8 cellular contexts compared by ENCODE assay signal in the genomic region with DNA sequence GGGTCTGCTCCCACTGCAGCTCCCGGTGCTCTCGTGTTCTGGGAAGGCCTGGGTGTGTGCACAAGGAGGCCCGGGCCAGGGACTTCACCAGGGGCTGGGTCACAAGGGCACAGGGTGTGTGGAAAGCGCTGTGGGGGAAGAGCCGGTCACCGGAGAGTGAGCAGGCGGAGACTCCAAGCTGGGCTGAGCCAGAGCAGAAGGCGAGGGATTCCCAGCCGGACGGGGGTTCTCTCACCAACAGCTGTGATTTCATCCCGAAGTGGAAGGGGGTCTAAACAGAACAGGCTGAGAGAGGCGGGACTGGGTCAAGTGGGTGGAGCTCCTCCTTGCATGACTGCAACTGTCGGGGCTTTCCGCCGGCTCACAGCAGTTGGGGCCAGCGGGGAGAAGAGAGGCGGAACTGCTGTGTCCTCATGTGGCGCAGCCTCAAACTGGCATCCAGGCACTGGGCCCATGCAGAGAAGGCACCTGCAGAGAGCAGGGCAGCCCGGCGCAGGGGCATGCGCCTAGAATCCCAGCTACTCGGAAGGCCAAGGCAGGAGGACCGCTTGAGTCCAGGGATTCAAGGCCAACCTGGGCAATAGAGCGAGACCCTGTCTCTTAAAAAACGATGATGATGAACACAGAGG. TPM values are rescaled to one million over a fixed set of nuclear protein-coding genes. Genes with fewer than 3 reads are reported as not detected.
A peak's percentile ranks its signal among the peaks of the same experiment; 100 is the strongest.
DNase-seq lines count a peak whose midpoint lies in the region; ATAC-seq and TF ChIP-seq lines count a peak whose summit lies in the region.

No MANE protein-coding gene starts in this region.

- CTCF ChIA-PET in Caco-2 (lab: Charles Lee): no interaction called here

- TF ChIP-seq CTCF in Caco-2 (IDR thresholded peaks at IDR 0.05; ENCODE audit: insufficient read depth in 1 of 2, low read depth in 1 of 2, low read length in 1 of 2, severe bottlenecking in 1 of 2, unreplicated experiment in 1 of 2) (no peak), left ventricle myocardium inferior (IDR thresholded peaks at IDR 0.05; ENCODE audit: borderline replicate concordance) (no peak)

- DNase-seq in Caco-2 (no peak), activated T-cell treated with anti-CD3 and anti-CD28 coated beads for 24 hours (ENCODE audit: low read depth) (peak; percentile 81), left ventricle myocardium inferior (peak; percentile 45), inferior parietal cortex (ENCODE audit: extremely low spot score) (no peak), neuronal stem cell (ENCODE audit: low spot score) (no peak)
- DNase-seq in stimulated activated CD4-positive, alpha-beta T cell treated with anti-CD3 and anti-CD28 coated beads, Interleukin-4, amount 100 ng/mL, for 24 hours: peak; percentile 89

- WGBS in neuronal stem cell (ENCODE audit: extremely low coverage in 2 of 2, insufficient read length in 2 of 2, insufficient replicate concordance in 1 of 2), 2 donors: no CpG with 5 or more reads among the region's 25 CpGs

- H3K27me3 ChIP-seq in Caco-2 (replicated peaks; ENCODE audit: control insufficient read depth, insufficient read depth, low read length): no peaks in the 10 kb centered on the region
- no peaks in the 10 kb centered on the region for H3K27me3 ChIP-seq in left ventricle myocardium inferior (ENCODE audit: low read depth)
- H3K27me3 ChIP-seq in neuronal stem cell (ENCODE audit: control insufficient read depth in 3 of 3, insufficient read depth in 3 of 3, low read depth in 1 of 3, low read length in 3 of 3): no peaks in the 10 kb centered on the region

- no peak overlapping the region for H4K8ac ChIP-seq in neuronal stem cell (ENCODE audit: low read depth, low read length)

- no peak overlapping the region for H2AK5ac ChIP-seq in neuronal stem cell (ENCODE audit: low read depth, low read length)

- peaks cover 8% of the 10 kb centered on the region for H3K4me1 Mint-ChIP-seq in Caco-2 (ENCODE audit: low read depth, unreplicated experiment)

- no peak overlapping the region for H3K4me3 Mint-ChIP-seq in Caco-2 (ENCODE audit: unreplicated experiment)

- H3K36me3 Mint-ChIP-seq in Caco-2 (ENCODE audit: insufficient read depth, unreplicated experiment): peaks cover 51% of the 10 kb centered on the region

- no peaks in the 10 kb centered on the region; the same call in none of the 2 replicates for H3K36me3 ChIP-seq in Caco-2 (ENCODE audit: control insufficient read depth, insufficient read depth, low read length)
- peaks cover 38% of the 10 kb centered on the region for H3K36me3 ChIP-seq in KOPT-K1 (ENCODE audit: insufficient read depth, low read length)
- H3K36me3 ChIP-seq in left ventricle myocardium inferior: peaks cover 56% of the 10 kb centered on the region
- H3K36me3 ChIP-seq in neuronal stem cell (replicated peaks in 1 of 2; ENCODE audit: control insufficient read depth in 2 of 2, insufficient read depth in 2 of 2, low read length in 2 of 2): peaks cover 28 to 64% of the 10 kb centered on the region in 2 donors

- H3K9me3 ChIP-seq in Caco-2 (no peaks in the 10 kb centered on the region), KOPT-K1 (ENCODE audit: insufficient read depth, low read length, poor library complexity, severe bottlenecking) (no peaks in the 10 kb centered on the region), left ventricle myocardium inferior (replicated peaks) (no peaks in the 10 kb centered on the region), neuronal stem cell (replicated peaks in 1 of 2; ENCODE audit: control insufficient read depth in 2 of 2, insufficient read depth in 1 of 2, low read depth in 1 of 2, low read length in 2 of 2) (no peaks in the 10 kb centered on the region)

- H2BK12ac ChIP-seq in neuronal stem cell (ENCODE audit: low read length): no peak overlapping the region

- H3K4me1 ChIP-seq in Caco-2 (no peaks in the 10 kb centered on the region), left ventricle myocardium inferior (no peaks in the 10 kb centered on the region), neuronal stem cell (ENCODE audit: control insufficient read depth in 2 of 2, insufficient read depth in 1 of 2, low read depth in 1 of 2, low read length in 2 of 2) (peaks cover 0 to 5% of the 10 kb centered on the region in 2 donors)

- H3K27ac Mint-ChIP-seq in Caco-2 (ENCODE audit: unreplicated experiment): no peak overlapping the region

- no peak overlapping the region for H2AFZ ChIP-seq in neuronal stem cell (ENCODE audit: low read length)

- no peak overlapping the region for H3K18ac ChIP-seq in neuronal stem cell (ENCODE audit: low read length)

- no peak overlapping the region for H2BK120ac ChIP-seq in neuronal stem cell (ENCODE audit: low read depth, low read length)

- H2BK5ac ChIP-seq in neuronal stem cell (ENCODE audit: low read length): no peak overlapping the region

- no peak overlapping the region for H3K9ac ChIP-seq in neuronal stem cell (ENCODE audit: low read depth, low read length, poor library complexity)

- H2BK15ac ChIP-seq in neuronal stem cell (ENCODE audit: low read length): no peak overlapping the region

- H3K79me1 ChIP-seq in neuronal stem cell (ENCODE audit: low read depth, low read length): peaks cover 4% of the 10 kb centered on the region

- intact Hi-C loops in Caco-2 (cut with micrococcal nuclease; ENCODE audit: unreplicated experiment): no loop called here
- intact Hi-C loops in left ventricle myocardium inferior (cut with micrococcal nuclease): no loop called here

- TSS peak; percentile 74 for BruUV-seq in Caco-2 (replicated peaks; lab: Mats Ljungman, UMichigan)

- H3K4me3 ChIP-seq in Caco-2 (ENCODE audit: low read depth, low read length): no peak overlapping the region
- no peak overlapping the region for H3K4me3 ChIP-seq in left ventricle myocardium inferior
- H3K4me3 ChIP-seq in neuronal stem cell (ENCODE audit: low read length in 2 of 2): no peak overlapping the region

- H3K23ac ChIP-seq in neuronal stem cell (ENCODE audit: low read depth, low read length, poor library complexity): no peak overlapping the region

- H3K4me2 ChIP-seq in neuronal stem cell (ENCODE audit: insufficient read depth, low read length, poor library complexity, severe bottlenecking): no peak overlapping the region

- H3K27me3 Mint-ChIP-seq in Caco-2 (ENCODE audit: insufficient read depth, unreplicated experiment): no peaks in the 10 kb centered on the region

- H3K14ac ChIP-seq in neuronal stem cell (ENCODE audit: low read length): no peak overlapping the region

- POLR2A ChIA-PET in Caco-2 (lab: Charles Lee): no interaction called here

- H3K27ac ChIP-seq in KOPT-K1 (ENCODE audit: low read depth, low read length, poor library complexity, severe bottlenecking) (peak overlapping the region; percentile 92), left ventricle myocardium inferior (replicated peaks) (peak overlapping the region; percentile 12), neuronal stem cell (replicated peaks; ENCODE audit: low read length) (no peak overlapping the region)

- no peak overlapping the region for H3K4ac ChIP-seq in neuronal stem cell (ENCODE audit: low read length)

- no peak overlapping the region for H4K91ac ChIP-seq in neuronal stem cell (ENCODE audit: low read depth, low read length, poor library complexity)

- no peaks in the 10 kb centered on the region for H3K9me3 Mint-ChIP-seq in Caco-2 (ENCODE audit: unreplicated experiment)

- ATAC-seq in GM21447 (IDR thresholded peaks at IDR 0.05; ENCODE audit: unreplicated experiment): peak; percentile 69

RNA-seq across cellular contexts. Expression of a gene that starts 7.6 kb away (rescaled TPM):
- total RNA-seq in Caco-2 (2022) (19.4 and 20.2 TPM in 2 replicates), left ventricle myocardium inferior (2.6 TPM)
- polyA plus RNA-seq in neuronal stem cell (2013, experiment 1 of 2): 31.9 TPM
- polyA plus RNA-seq in neuronal stem cell (2013, experiment 2 of 2): 32.2 TPM

RNA-seq across cellular contexts. Expression of a gene that starts 29.6 kb away (rescaled TPM):
- total RNA-seq in Caco-2 (2022) (34.2 and 35.2 TPM in 2 replicates), left ventricle myocardium inferior (11.1 TPM)
- 23.3 TPM for polyA plus RNA-seq in neuronal stem cell (2013, experiment 1 of 2)
- polyA plus RNA-seq in neuronal stem cell (2013, experiment 2 of 2): 21.4 TPM

RNA-seq across cellular contexts. Expression of a gene that starts 38.9 kb away (rescaled TPM):
- total RNA-seq in Caco-2 (2022) (13.8 and 15.0 TPM in 2 replicates), left ventricle myocardium inferior (6.0 TPM)
- 13.2 TPM for polyA plus RNA-seq in neuronal stem cell (2013, experiment 1 of 2)
- polyA plus RNA-seq in neuronal stem cell (2013, experiment 2 of 2): 13.2 TPM

RNA-seq across cellular contexts. Expression of a gene that starts 39.0 kb away (rescaled TPM):
- total RNA-seq in Caco-2 (2022) (23.6 and 25.3 TPM in 2 replicates), left ventricle myocardium inferior (11.2 TPM)
- polyA plus RNA-seq in neuronal stem cell (2013, experiment 1 of 2): 11.0 TPM
- polyA plus RNA-seq in neuronal stem cell (2013, experiment 2 of 2): 11.6 TPM

RNA-seq across cellular contexts. Expression of a gene that starts 53.0 kb away (rescaled TPM):
- 68.1 and 70.0 TPM in 2 replicates for total RNA-seq in Caco-2 (2022)
- 55.8 TPM for total RNA-seq in left ventricle myocardium inferior
- 136 TPM for polyA plus RNA-seq in neuronal stem cell (2013, experiment 1 of 2)
- polyA plus RNA-seq in neuronal stem cell (2013, experiment 2 of 2): 136 TPM

Comparison
In these comparisons a context has a peak if more than half of its experiments do, and no peak if none do; other contexts are left out.
1. DNase-seq: peak in activated T-cell treated with anti-CD3 and anti-CD28 coated beads for 24 hours (single experiment), left ventricle myocardium inferior (single experiment) and stimulated activated CD4-positive, alpha-beta T cell treated with anti-CD3 and anti-CD28 coated beads, Interleukin-4, amount 100 ng/mL, for 24 hours (single experiment); none in Caco-2 (0 of 2), inferior parietal cortex (single experiment) and neuronal stem cell (single experiment).